ENCODE assay signal across 27 cellular contexts in genomic region chr10:29256531-29256930, GRCh38. TPM values are rescaled to one million over a fixed set of nuclear protein-coding genes. Genes with fewer than 3 reads are reported as not detected.
DNase-seq lines count a peak whose midpoint lies in the region; ATAC-seq and TF ChIP-seq lines count a peak whose summit lies in the region.
"Had no signal": no experiment of that assay in that cellular context is flagged by ENCODE, and none has a peak within 500 bp of the region (broad histone marks: within the 10 kb centered on the region; RNA-seq: fewer than 3 reads in every experiment).

No MANE protein-coding gene starts in this region.

- POLR2A ChIA-PET in activated CD8-positive, alpha-beta T cell treated with anti-CD3 and anti-CD28 coated beads for 36 hours (lab: Charles Lee), result no interaction called here

- H3K27ac ChIP-seq in GM23338 (ENCODE audit: low read depth), result no peak overlapping the region
- H3K27ac ChIP-seq in fibroblast of lung (ENCODE audit: insufficient read depth, low read length), result no peak overlapping the region
- peak overlapping the region; percentile 100 for H3K27ac ChIP-seq in trophoblast cell (ENCODE audit: low read depth, low read length)
- H3K27ac ChIP-seq: SJCRH30, upper lobe of left lung had no signal

- H4K8ac ChIP-seq in trophoblast cell (ENCODE audit: low read depth, low read length), result no peak overlapping the region

- CTCF ChIA-PET in activated CD8-positive, alpha-beta T cell treated with anti-CD3 and anti-CD28 coated beads for 36 hours (lab: Charles Lee), result no interaction called here

- no peaks in the 10 kb centered on the region for H3K27me3 ChIP-seq in GM23338 (ENCODE audit: insufficient read depth)
- peaks cover 4% of the 10 kb centered on the region for H3K27me3 ChIP-seq in fibroblast of lung (ENCODE audit: control insufficient read depth, insufficient read depth, low read length)
- no peaks in the 10 kb centered on the region for H3K27me3 ChIP-seq in trophoblast cell (ENCODE audit: insufficient read depth, low read length)
- H3K27me3 ChIP-seq: SJCRH30, upper lobe of left lung had no signal

- H4K20me1 ChIP-seq in GM23338 (replicated peaks; ENCODE audit: insufficient read depth), result no peaks in the 10 kb centered on the region
- H4K20me1 ChIP-seq in fibroblast of lung (ENCODE audit: control insufficient read depth, extremely low read depth, insufficient read depth, low read length), result no peaks in the 10 kb centered on the region

- H3K36me3 Mint-ChIP-seq in GM23338 (ENCODE audit: low read depth), result no peaks in the 10 kb centered on the region
- no peaks in the 10 kb centered on the region for H3K36me3 Mint-ChIP-seq in activated CD8-positive, alpha-beta T cell treated with anti-CD3 and anti-CD28 coated beads for 36 hours (ENCODE audit: low read depth)
- H3K36me3 Mint-ChIP-seq: CD8-positive, alpha-beta memory T cell had no signal

- no peak for DNase-seq in GM23338 (ENCODE audit: low spot score)
- peak; percentile 53 for DNase-seq in OCI-M1 (lab: John Stamatoyannopoulos, UW)
- DNase-seq in fibroblast of lung (ENCODE audit: low read depth in 2 of 2), result no peak
- peak in 1 of 2 donors; percentile 62 for DNase-seq in trophoblast cell
- no peak for DNase-seq in activated CD8-positive, alpha-beta T cell treated with anti-CD3 and anti-CD28 coated beads for 36 hours
- DNase-seq: activated B cell treated with CpG ODN at 0.5 μM for 24 hours; activated CD4-positive, alpha-beta memory T cell treated with anti-CD3 and anti-CD28 coated beads, Interleukin-2, amount 10 ng/mL, durations not matched to agents 7 days and 5 days; AML-193; amygdala; CD8-positive, alpha-beta memory T cell; DND-41; NCI-H1417 treated with DMSO at 0.1 percent for 48 hours; SJCRH30; small intestine; stimulated activated CD4-positive, alpha-beta T cell treated with anti-CD3 and anti-CD28 coated beads, Interleukin-4, amount 100 ng/mL, for 1 hour had no signal

- no peak overlapping the region for H3K14ac ChIP-seq in trophoblast cell (ENCODE audit: low read length)

- H2AFZ ChIP-seq in GM23338 (peak overlapping the region; percentile 95; the same call in 1 of the 2 replicates), fibroblast of lung (ENCODE audit: low read length) (no peak overlapping the region), trophoblast cell (ENCODE audit: insufficient read depth, low read length, poor library complexity) (no peak overlapping the region)

- no peak overlapping the region for H3K4ac ChIP-seq in trophoblast cell (ENCODE audit: low read depth, low read length)

- H3K9me2 ChIP-seq in GM23338 (ENCODE audit: insufficient read depth), result no peaks in the 10 kb centered on the region

- intact Hi-C loops in activated CD8-positive, alpha-beta T cell treated with anti-CD3 and anti-CD28 coated beads for 36 hours (cut with micrococcal nuclease), result no loop called here

- peak overlapping the region; percentile 100 for H2BK5ac ChIP-seq in trophoblast cell (ENCODE audit: low read depth, low read length, poor library complexity)

- no peak overlapping the region for H3K27ac Mint-ChIP-seq in GM23338
- H3K27ac Mint-ChIP-seq in activated CD8-positive, alpha-beta T cell treated with anti-CD3 and anti-CD28 coated beads for 36 hours, result no peak overlapping the region
- H3K27ac Mint-ChIP-seq: activated B cell treated with CpG ODN at 0.5 μM for 24 hours; activated CD4-positive, alpha-beta memory T cell treated with anti-CD3 and anti-CD28 coated beads, Interleukin-2, amount 10 ng/mL, durations not matched to agents 7 days and 5 days; CD8-positive, alpha-beta memory T cell; progenitor cell of endocrine pancreas; stimulated activated naive CD8-positive, alpha-beta T cell treated with anti-CD3 and anti-CD28 coated beads, Interleukin-15, Interleukin-2, amounts not matched to agents 100 ng/mL and 50 ng/mL, for 24 hours; T-helper 1 cell treated with Interleukin-12 subunit alpha and Interleukin-12 subunit beta and Interleukin-4 antibody, amounts not matched to agents 30 μg/mL and 1 μg/mL, for 36 hours had no signal

- no peak overlapping the region for H3K4me3 Mint-ChIP-seq in GM23338
- no peak overlapping the region for H3K4me3 Mint-ChIP-seq in activated CD8-positive, alpha-beta T cell treated with anti-CD3 and anti-CD28 coated beads for 36 hours
- H3K4me3 Mint-ChIP-seq: activated B cell treated with CpG ODN at 0.5 μM for 24 hours; activated CD4-positive, alpha-beta memory T cell treated with anti-CD3 and anti-CD28 coated beads, Interleukin-2, amount 10 ng/mL, durations not matched to agents 7 days and 5 days; CD8-positive, alpha-beta memory T cell; central memory CD8-positive, alpha-beta T cell; stimulated activated naive CD8-positive, alpha-beta T cell treated with anti-CD3 and anti-CD28 coated beads, Interleukin-15, Interleukin-2, amounts not matched to agents 100 ng/mL and 50 ng/mL, for 24 hours; T-helper 1 cell treated with Interleukin-12 subunit alpha and Interleukin-12 subunit beta and Interleukin-4 antibody, amounts not matched to agents 30 μg/mL and 1 μg/mL, for 36 hours had no signal

- H3F3A ChIP-seq in GM23338 (replicated peaks; ENCODE audit: low read depth), result no peaks in the 10 kb centered on the region; the same call in 1 of the 2 replicates

- TF ChIP-seq CTCF in GM23338 (conservative IDR thresholded peaks at IDR 0.05; ENCODE audit: low read depth in 2 of 2) (no peak), fibroblast of lung (conservative IDR thresholded peaks at IDR 0.05 in 1 of 2, IDR thresholded peaks at IDR 0.05 in 1 of 2; ENCODE audit: low read depth in 1 of 2, low read length in 2 of 2) (no peak)
- TF ChIP-seq CTCF in activated CD8-positive, alpha-beta T cell treated with anti-CD3 and anti-CD28 coated beads for 36 hours (IDR thresholded peaks at IDR 0.05), result no peak

- no peak overlapping the region for H3K23ac ChIP-seq in trophoblast cell (ENCODE audit: low read length)

- ATAC-seq in GM23338 (no peak), HG03039 (IDR thresholded peaks at IDR 0.05; ENCODE audit: unreplicated experiment) (no peak), HG03457 (IDR thresholded peaks at IDR 0.05; ENCODE audit: unreplicated experiment) (no peak), GM21825 (IDR thresholded peaks at IDR 0.05; ENCODE audit: unreplicated experiment) (no peak)
- no peak for ATAC-seq in activated CD8-positive, alpha-beta T cell treated with anti-CD3 and anti-CD28 coated beads for 36 hours
- ATAC-seq: HCT116 had no signal

- no peaks in the 10 kb centered on the region for H3K36me3 ChIP-seq in GM23338 (ENCODE audit: insufficient read depth)
- H3K36me3 ChIP-seq in fibroblast of lung (ENCODE audit: control insufficient read depth, insufficient read depth, low read length), result no peaks in the 10 kb centered on the region
- H3K36me3 ChIP-seq in trophoblast cell (ENCODE audit: control insufficient read depth in 1 of 2, insufficient read depth in 2 of 2, low read length in 2 of 2), result no peaks in the 10 kb centered on the region
- H3K36me3 ChIP-seq: SJCRH30, upper lobe of left lung had no signal

- H3K9me3 Mint-ChIP-seq in GM23338, result no peaks in the 10 kb centered on the region
- no peaks in the 10 kb centered on the region for H3K9me3 Mint-ChIP-seq in activated CD8-positive, alpha-beta T cell treated with anti-CD3 and anti-CD28 coated beads for 36 hours
- H3K9me3 Mint-ChIP-seq: activated B cell treated with CpG ODN at 0.5 μM for 24 hours; activated CD4-positive, alpha-beta memory T cell treated with anti-CD3 and anti-CD28 coated beads, Interleukin-2, amount 10 ng/mL, durations not matched to agents 7 days and 5 days; central memory CD8-positive, alpha-beta T cell; T-helper 1 cell treated with Interleukin-12 subunit alpha and Interleukin-12 subunit beta and Interleukin-4 antibody, amounts not matched to agents 30 μg/mL and 1 μg/mL, for 36 hours had no signal

- no CpG with 5 or more reads among the region's 1 CpG for WGBS in trophoblast cell (ENCODE audit: extremely low coverage, insufficient coverage, insufficient read length)

- H3K9ac ChIP-seq in fibroblast of lung (ENCODE audit: insufficient read depth, low read length) (no peak overlapping the region), trophoblast cell (ENCODE audit: low read length) (no peak overlapping the region)

- H3K79me1 ChIP-seq in trophoblast cell (ENCODE audit: low read length), result peaks cover 64% of the 10 kb centered on the region

- H3K27me3 Mint-ChIP-seq in GM23338 (ENCODE audit: insufficient read depth, low read depth, poor library complexity), result peaks cover 2% of the 10 kb centered on the region
- H3K27me3 Mint-ChIP-seq in activated CD8-positive, alpha-beta T cell treated with anti-CD3 and anti-CD28 coated beads for 36 hours, result peaks cover 13% of the 10 kb centered on the region

- H3K4me2 ChIP-seq in GM23338, result no peak overlapping the region
- H3K4me2 ChIP-seq in fibroblast of lung (ENCODE audit: extremely low read depth, insufficient read depth, low read length), result peak overlapping the region; percentile 18
- no peak overlapping the region for H3K4me2 ChIP-seq in trophoblast cell (ENCODE audit: low read length)

- H3K79me2 ChIP-seq in GM23338 (replicated peaks; ENCODE audit: insufficient read depth) (no peaks in the 10 kb centered on the region), fibroblast of lung (ENCODE audit: control insufficient read depth, insufficient read depth, low read length) (no peaks in the 10 kb centered on the region), trophoblast cell (ENCODE audit: control insufficient read depth, insufficient read depth, low read length, poor library complexity) (peaks cover 20% of the 10 kb centered on the region)

- no peak overlapping the region for H2AK5ac ChIP-seq in trophoblast cell (ENCODE audit: low read length)

- peaks cover 9% of the 10 kb centered on the region for H3K4me1 ChIP-seq in GM23338 (ENCODE audit: insufficient read depth)
- H3K4me1 ChIP-seq in fibroblast of lung (ENCODE audit: control insufficient read depth, extremely low read depth, insufficient read depth, low read length), result peaks cover 5% of the 10 kb centered on the region
- peaks cover 12 to 27% of the 10 kb centered on the region in 2 experiments for H3K4me1 ChIP-seq in trophoblast cell (ENCODE audit: control insufficient read depth in 1 of 2, insufficient read depth in 2 of 2, low read length in 2 of 2)
- H3K4me1 ChIP-seq: SJCRH30, upper lobe of left lung had no signal

- H3K4me3 ChIP-seq in GM23338 (no peak overlapping the region), fibroblast of lung (replicated peaks in 1 of 4; ENCODE audit: control extremely low read depth in 1 of 4, insufficient read depth in 1 of 4, low read depth in 3 of 4, low read length in 4 of 4) (no peak overlapping the region), trophoblast cell (ENCODE audit: low read depth, low read length) (no peak overlapping the region)
- H3K4me3 ChIP-seq: SJCRH30, upper lobe of left lung had no signal

- peak overlapping the region; percentile 97 for H2BK120ac ChIP-seq in trophoblast cell (ENCODE audit: insufficient read depth, low read length, poor library complexity)

- H4K91ac ChIP-seq in trophoblast cell (ENCODE audit: low read depth, low read length), result no peak overlapping the region

- no peak overlapping the region for H2BK12ac ChIP-seq in trophoblast cell (ENCODE audit: low read length)

- H3K4me1 Mint-ChIP-seq in GM23338, result peaks cover 11% of the 10 kb centered on the region
- H3K4me1 Mint-ChIP-seq in activated CD8-positive, alpha-beta T cell treated with anti-CD3 and anti-CD28 coated beads for 36 hours (ENCODE audit: low read depth), result no peaks in the 10 kb centered on the region
- H3K4me1 Mint-ChIP-seq: activated B cell treated with CpG ODN at 0.5 μM for 24 hours; activated CD4-positive, alpha-beta memory T cell treated with anti-CD3 and anti-CD28 coated beads, Interleukin-2, amount 10 ng/mL, durations not matched to agents 7 days and 5 days; CD8-positive, alpha-beta memory T cell; central memory CD8-positive, alpha-beta T cell had no signal

- H3K9me3 ChIP-seq in fibroblast of lung (ENCODE audit: control insufficient read depth, insufficient read depth, low read depth, low read length) (no peaks in the 10 kb centered on the region), trophoblast cell (ENCODE audit: insufficient read depth, low read depth, low read length) (no peaks in the 10 kb centered on the region)
- H3K9me3 ChIP-seq: upper lobe of left lung had no signal

- no peak overlapping the region for H4K12ac ChIP-seq in trophoblast cell (ENCODE audit: low read depth, low read length)

- no peak overlapping the region for H3K18ac ChIP-seq in trophoblast cell (ENCODE audit: low read length)

RNA-seq across cellular contexts. Expression of gene LYZL1, which starts 32.3 kb away (rescaled TPM):
- not detected in 2 replicates for total RNA-seq in GM23338 (2014; rRNA removed; shearing (Covaris generic))
- polyA plus RNA-seq in GM23338 (2016; fragmentation: Nextera tagmentation; extraction: Ambion mirVana), result not detected in 2 replicates
- not detected in 2 replicates for total RNA-seq in fibroblast of lung
- not detected in 2 replicates for polyA plus RNA-seq in fibroblast of lung
- not detected in 2 replicates for polyA plus RNA-seq in fibroblast of lung (2012)
- polyA minus RNA-seq in fibroblast of lung (ENCODE audit: low replicate concordance), result not detected in 2 replicates
- 0.05 and 0.07 TPM in 2 replicates for polyA plus RNA-seq in trophoblast cell (2013)
- total RNA-seq in activated CD8-positive, alpha-beta T cell treated with anti-CD3 and anti-CD28 coated beads for 36 hours, result not detected
- total RNA-seq: activated B cell treated with CpG ODN at 0.5 μM for 24 hours; activated CD4-positive, alpha-beta memory T cell treated with anti-CD3 and anti-CD28 coated beads, Interleukin-2, amount 10 ng/mL, durations not matched to agents 7 days and 5 days; CD8-positive, alpha-beta memory T cell; epithelial cell of proximal tubule; mesenteric fat pad; progenitor cell of endocrine pancreas; SJCRH30; upper lobe of left lung had no signal
- polyA plus RNA-seq: CD8-positive, alpha-beta memory T cell; neural cell; small intestine had no signal
